Comparison of ENCODE assay signal across 23 cellular contexts in genomic region chr5:175775416-175775815, GRCh38.
DNase-seq lines count a peak whose midpoint lies in the region; ATAC-seq, FAIRE-seq and TF ChIP-seq lines count a peak whose summit lies in the region.
"Had no signal": no experiment of that assay in that cellular context is flagged by ENCODE, and none has a peak within 500 bp of the region (broad histone marks: within the 10 kb centered on the region; RNA-seq: fewer than 3 reads in every experiment).

No MANE protein-coding gene starts in this region.

- DNase-seq in HepG2 (ENCODE audit: low spot score), result no peak
- no peak for DNase-seq in right lobe of liver
- no peak for DNase-seq in K562 (ENCODE audit: extremely low read depth in 1 of 4, low spot score in 3 of 4)
- no peak for DNase-seq in glutamatergic neuron
- DNase-seq in COR-L47 (lab: John Stamatoyannopoulos, UW), result no peak
- DNase-seq in NCI-H1092 treated with DMSO at 0.1 percent for 48 hours (lab: John Stamatoyannopoulos, UW), result no peak
- DNase-seq: ACHN; BE2C; C1 segment of cervical spinal cord; Caco-2; Calu3; CD4-positive, alpha-beta memory T cell; CD4-positive, CD25-positive, alpha-beta regulatory T cell; CD8-positive, alpha-beta memory T cell; DMS79 treated with DMSO at 0.1 percent for 48 hours; GF-D8 had no signal

- H3K4me1 ChIP-seq in HepG2 (ENCODE audit: insufficient read depth, low read length), result no peaks in the 10 kb centered on the region
- peaks cover 0 to 4% (median 0%) of the 10 kb centered on the region in 4 donors for H3K4me1 ChIP-seq in right lobe of liver
- peaks cover 0 to 10% of the 10 kb centered on the region in 2 experiments; a peak in 2 of 5 replicates for H3K4me1 ChIP-seq in K562 (replicated peaks in 1 of 2; ENCODE audit: control insufficient read depth in 2 of 2, insufficient read depth in 2 of 2, low read length in 2 of 2)
- H3K4me1 ChIP-seq: Caco-2 had no signal

- WGBS in HepG2 (ENCODE audit: low lambda C conversion rate), result 65% methylated on average over 7 of the region's 7 CpGs
- WGBS in right lobe of liver (ENCODE audit: insufficient coverage, low coverage, low lambda C conversion rate, missing lambda C conversion rate), result 76% methylated on average over 7 of the region's 7 CpGs
- 0% methylated on average over 7 of the region's 7 CpGs for WGBS in K562 (ENCODE audit: insufficient coverage, low coverage, missing lambda C conversion rate)

- intact Hi-C loops in HepG2 (cut with micrococcal nuclease; ENCODE audit: unreplicated experiment), result no loop called here
- intact Hi-C loops in right lobe of liver (cut with DNase I), result no loop called here
- intact Hi-C loops in K562 (cut with micrococcal nuclease), result no loop called here

- peaks cover 20% of the 10 kb centered on the region for H3K4me1 Mint-ChIP-seq in glutamatergic neuron (ENCODE audit: low read depth, unreplicated experiment)
- H3K4me1 Mint-ChIP-seq: CD14-positive monocyte; CD4-positive, alpha-beta memory T cell; CD4-positive, CD25-positive, alpha-beta regulatory T cell; CD8-positive, alpha-beta memory T cell had no signal

- no peak for FAIRE-seq in HepG2 (lab: Jason Lieb, UNC)
- no peak for FAIRE-seq in K562 (lab: Jason Lieb, UNC)
- FAIRE-seq: D721Med, G401.6, GM12891, GM19239 had no signal

- H3K9ac ChIP-seq in HepG2 (ENCODE audit: insufficient read depth, low read depth, low read length) (no peak overlapping the region), K562 (ENCODE audit: insufficient read depth in 1 of 2, low read depth in 2 of 2, low read length in 2 of 2) (no peak overlapping the region)
- H3K9ac ChIP-seq: BLaER1 had no signal

- POLR2A ChIA-PET in HepG2 (lab: Yijun Ruan, JAX) (no interaction called here), K562 (lab: Yijun Ruan, JAX) (interaction anchor here (0.6 to 1.1 kb wide), 2 partner anchors 23 to 31 kb away, joined by 3 read pairs; no protein-coding TSS in a partner anchor)

- TF ChIP-seq POLR2A in HepG2 (IDR thresholded peaks at IDR 0.05; ENCODE audit: insufficient read depth in 1 of 2, low read depth in 2 of 2, low read length in 2 of 2) (no peak), right lobe of liver (IDR thresholded peaks at IDR 0.05) (no peak), K562 (conservative IDR thresholded peaks at IDR 0.05) (no peak)

- no peak overlapping the region for H3K27ac Mint-ChIP-seq in glutamatergic neuron (ENCODE audit: unreplicated experiment)
- H3K27ac Mint-ChIP-seq: CD4-positive, alpha-beta memory T cell; CD4-positive, CD25-positive, alpha-beta regulatory T cell; CD8-positive, alpha-beta memory T cell had no signal

- TF ChIP-seq RAD21 in HepG2 (CRISPR knock-in tag; IDR thresholded peaks at IDR 0.05) (no peak), K562 (CRISPR knock-in tag; conservative IDR thresholded peaks at IDR 0.05 in 1 of 2, IDR thresholded peaks at IDR 0.05 in 1 of 2) (no peak)

- H3K27me3 Mint-ChIP-seq in glutamatergic neuron (ENCODE audit: unreplicated experiment), result no peaks in the 10 kb centered on the region

- H3K27me3 ChIP-seq in HepG2 (ENCODE audit: control insufficient read depth in 1 of 2, insufficient read depth in 2 of 2, low read length in 2 of 2) (no peaks in the 10 kb centered on the region), right lobe of liver (peaks cover 0 to 6% of the 10 kb centered on the region in 2 donors), K562 (ENCODE audit: control insufficient read depth in 2 of 2, insufficient read depth in 2 of 2, low read length in 2 of 2) (peaks cover 8 to 18% of the 10 kb centered on the region in 2 experiments; a peak in 4 of 5 replicates)
- H3K27me3 ChIP-seq: BE2C, BLaER1 had no signal

- in situ Hi-C loops in HepG2 (cut with HindIII; ENCODE audit: extremely low pct_ligation_motif_present, low pct_unique_long_range_greater_than_20kb), result no loop called here
- in situ Hi-C loops in K562 (cut with MboI), result no loop called here

- no TSS peak for BruUV-seq in HepG2 (replicated peaks; lab: Mats Ljungman, UMichigan)
- no TSS peak for BruUV-seq in K562 (replicated peaks; lab: Mats Ljungman, UMichigan)

- no peak for ATAC-seq in HepG2
- ATAC-seq in right lobe of liver, result no peak
- ATAC-seq in K562, result no peak

- TF ChIP-seq CTCF in HepG2 (CRISPR knock-in tag; IDR thresholded peaks at IDR 0.05) (no peak), right lobe of liver (IDR thresholded peaks at IDR 0.05) (no peak), K562 (IDR thresholded peaks at IDR 0.05 in 2 of 3, conservative IDR thresholded peaks at IDR 0.05 in 1 of 3; ENCODE audit: insufficient read depth in 2 of 3, low read depth in 1 of 3, low read length in 3 of 3) (no peak), glutamatergic neuron (IDR thresholded peaks at IDR 0.05; ENCODE audit: partially characterized antibody, unreplicated experiment) (no peak)

- peaks cover 6% of the 10 kb centered on the region for H3K36me3 Mint-ChIP-seq in glutamatergic neuron (ENCODE audit: unreplicated experiment)
- H3K36me3 Mint-ChIP-seq: CD14-positive monocyte; CD4-positive, CD25-positive, alpha-beta regulatory T cell had no signal

- no peaks in the 10 kb centered on the region for H3K9me3 Mint-ChIP-seq in glutamatergic neuron (ENCODE audit: unreplicated experiment)

- H3K4me2 ChIP-seq in HepG2 (ENCODE audit: low read depth, low read length), result no peak overlapping the region
- no peak overlapping the region for H3K4me2 ChIP-seq in K562 (ENCODE audit: insufficient read depth, low read length)
- H3K4me2 ChIP-seq: BLaER1 had no signal

- H3K4me3 Mint-ChIP-seq in glutamatergic neuron (ENCODE audit: unreplicated experiment), result peak overlapping the region; percentile 30
- H3K4me3 Mint-ChIP-seq: CD14-positive monocyte; CD4-positive, alpha-beta memory T cell; CD4-positive, CD25-positive, alpha-beta regulatory T cell; CD8-positive, alpha-beta memory T cell had no signal

- H4K20me1 ChIP-seq in HepG2 (ENCODE audit: insufficient read depth, low read length) (no peaks in the 10 kb centered on the region), K562 (replicated peaks; ENCODE audit: control insufficient read depth, insufficient read depth, low read length) (0 out of 2 replicates have a peak, but pooled peaks cover 3% of the 10 kb centered on the region)
- H4K20me1 ChIP-seq: BLaER1 had no signal

- H3K9me1 ChIP-seq in K562 (ENCODE audit: control insufficient read depth, insufficient read depth, low read length), result no peaks in the 10 kb centered on the region

- H3K4me3 ChIP-seq in HepG2 (replicated peaks in 1 of 3; ENCODE audit: insufficient read depth in 1 of 3, low read depth in 2 of 3, low read length in 3 of 3) (no peak overlapping the region), right lobe of liver (no peak overlapping the region), K562 (no peak overlapping the region)
- H3K4me3 ChIP-seq: BLaER1 had no signal

- no peaks in the 10 kb centered on the region for H3K79me2 ChIP-seq in HepG2 (ENCODE audit: insufficient read depth, low read length)
- no peaks in the 10 kb centered on the region for H3K79me2 ChIP-seq in K562 (ENCODE audit: control insufficient read depth, insufficient read depth, low read length)

- H2AFZ ChIP-seq in HepG2 (ENCODE audit: low read length) (no peak overlapping the region), K562 (ENCODE audit: low read depth, low read length) (no peak overlapping the region)

- no peak overlapping the region for H3K27ac ChIP-seq in HepG2 (ENCODE audit: extremely low read length, insufficient read depth, low read length)
- no peak overlapping the region for H3K27ac ChIP-seq in right lobe of liver
- H3K27ac ChIP-seq in K562 (ENCODE audit: extremely low read depth, low read depth, low read length), result no peak overlapping the region
- H3K27ac ChIP-seq: 22Rv1, BLaER1 had no signal

- CTCF ChIA-PET in HepG2 (lab: Yijun Ruan, JAX; ENCODE audit: low intra/inter-chr PET ratio, low total read pairs) (no interaction called here), K562 (lab: Yijun Ruan, JAX; ENCODE audit: low intra/inter-chr PET ratio) (no interaction called here)

- no peaks in the 10 kb centered on the region for H3K36me3 ChIP-seq in HepG2 (replicated peaks in 1 of 2; ENCODE audit: control insufficient read depth in 1 of 2, insufficient read depth in 2 of 2, low read length in 2 of 2)
- no peaks in the 10 kb centered on the region for H3K36me3 ChIP-seq in right lobe of liver
- no peaks in the 10 kb centered on the region for H3K36me3 ChIP-seq in K562 (ENCODE audit: control insufficient read depth, insufficient read depth, low read length)
- H3K36me3 ChIP-seq: BE2C, BLaER1 had no signal

- H3K9me3 ChIP-seq in HepG2 (ENCODE audit: low read length) (no peaks in the 10 kb centered on the region), right lobe of liver (no peaks in the 10 kb centered on the region), K562 (replicated peaks; ENCODE audit: control insufficient read depth, insufficient read depth, low read depth, low read length) (no peaks in the 10 kb centered on the region)
- H3K9me3 ChIP-seq: BE2C, BLaER1, Caco-2 had no signal

- no peak for TF ChIP-seq EP300 in HepG2 (IDR thresholded peaks at IDR 0.05; ENCODE audit: low read depth in 2 of 2, low read length in 2 of 2)
- no peak for TF ChIP-seq EP300 in HepG2 (CRISPR knock-in tag; IDR thresholded peaks at IDR 0.05; ENCODE audit: borderline replicate concordance)
- no peak for TF ChIP-seq EP300 in K562 (IDR thresholded peaks at IDR 0.05; ENCODE audit: low read length)

TF ChIP-seq in HepG2, 621 proteins besides CTCF, POLR2A, EP300 and RAD21:
- TF ChIP-seq MAFK (conservative IDR thresholded peaks at IDR 0.05 in 1 of 2, IDR thresholded peaks at IDR 0.05 in 1 of 2; ENCODE audit: low read length in 2 of 2), result peak; percentile 93 to 96
- TF ChIP-seq MAFF (IDR thresholded peaks at IDR 0.05; ENCODE audit: low read depth, low read length), result peak; percentile 93
- TF ChIP-seq NFYB (CRISPR knock-in tag; IDR thresholded peaks at IDR 0.05), result no peak
- TF ChIP-seq RELA (CRISPR knock-in tag; IDR thresholded peaks at IDR 0.05), result no peak
- no peak for TF ChIP-seq IRF2 (CRISPR knock-in tag; IDR thresholded peaks at IDR 0.05)

TF ChIP-seq in K562, 482 proteins besides CTCF, POLR2A, EP300 and RAD21 (continues in another document):
- no peak for TF ChIP-seq CHD2 (IDR thresholded peaks at IDR 0.05; ENCODE audit: low read depth, low read length)
- no peak for TF ChIP-seq PHF21A (IDR thresholded peaks at IDR 0.05; ENCODE audit: borderline replicate concordance, low read depth)
- peak; percentile 82 for TF ChIP-seq MAFK (IDR thresholded peaks at IDR 0.05; ENCODE audit: low read length)
- no peak for TF ChIP-seq RFX1 (IDR thresholded peaks at IDR 0.05)
- no peak for TF ChIP-seq GATAD2B (IDR thresholded peaks at IDR 0.05; ENCODE audit: borderline replicate concordance)
- TF ChIP-seq MED1 (CRISPR knock-in tag; IDR thresholded peaks at IDR 0.05; ENCODE audit: borderline replicate concordance), result no peak
- no peak for TF ChIP-seq SMC3 (conservative IDR thresholded peaks at IDR 0.05; ENCODE audit: insufficient read depth, low read depth, low read length)
- no peak for TF ChIP-seq RAD51 (IDR thresholded peaks at IDR 0.05; ENCODE audit: borderline replicate concordance, low read depth)
- TF ChIP-seq TOE1 (IDR thresholded peaks at IDR 0.05; ENCODE audit: borderline replicate concordance), result no peak
- no peak for TF ChIP-seq TOE1 (CRISPR knock-in tag; IDR thresholded peaks at IDR 0.05; ENCODE audit: borderline replicate concordance, low read depth)
- TF ChIP-seq MAFF (IDR thresholded peaks at IDR 0.05; ENCODE audit: low read length), result peak; percentile 89
- TF ChIP-seq C11orf30 (IDR thresholded peaks at IDR 0.05; ENCODE audit: low read depth), result peak; percentile 71

Comparison
In these comparisons a context has a peak if more than half of its experiments do, and no peak if none do; other contexts are left out.
1. Of the 241 proteins assayed by ChIP-seq in both HepG2 and K562: peak only in HepG2: none; only in K562: MAFG; in both: MAFF and MAFK; in neither: 238.